In the genomic region with DNA sequence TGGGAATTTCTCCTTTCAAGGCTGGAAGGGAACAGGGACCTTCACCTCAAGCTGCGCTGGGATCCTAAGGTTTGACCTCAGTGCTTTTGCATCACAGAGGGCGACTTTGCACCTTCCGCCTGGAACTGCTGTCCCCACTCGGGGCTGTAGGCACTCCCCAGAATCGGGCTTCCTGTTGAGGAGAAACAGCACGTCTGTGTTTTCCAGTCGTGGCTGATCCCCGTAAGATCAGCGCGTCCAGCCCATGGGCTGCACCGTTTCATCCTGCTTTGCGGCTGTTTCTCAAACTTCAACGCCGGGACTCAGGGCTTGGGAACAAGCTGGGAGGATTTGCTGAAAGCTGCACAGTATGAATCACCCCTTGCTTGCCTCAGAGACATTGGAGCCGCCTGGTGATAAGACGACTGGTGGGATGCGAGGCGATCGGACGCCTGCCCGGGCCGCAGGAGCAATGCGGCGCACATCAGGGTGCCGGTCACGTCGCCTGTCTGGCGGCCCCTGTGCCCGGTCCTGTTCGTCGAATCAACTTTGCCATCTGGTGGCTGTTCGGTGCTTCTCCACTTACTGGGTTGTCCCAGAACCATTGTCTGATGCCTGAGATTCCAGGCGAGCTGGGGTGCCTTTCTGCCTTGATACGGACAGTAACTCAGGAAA, we compare ENCODE assay signal across 8 cellular contexts. TPM values are rescaled to one million over a fixed set of nuclear protein-coding genes. Genes with fewer than 3 reads are reported as not detected.
A peak's percentile ranks its signal among the peaks of the same experiment; 100 is the strongest.
DNase-seq lines count a peak whose midpoint lies in the region; ATAC-seq, FAIRE-seq and TF ChIP-seq lines count a peak whose summit lies in the region.

No MANE protein-coding gene starts in this region.

- FAIRE-seq in endothelial cell of umbilical vein (lab: Jason Lieb, UNC) (peak; percentile 46), GM19239 (lab: Jason Lieb, UNC) (no peak)

- H3K27me3 ChIP-seq in endothelial cell of umbilical vein (ENCODE audit: control insufficient read depth in 2 of 2, insufficient read depth in 2 of 2, low read length in 2 of 2): no peaks in the 10 kb centered on the region

- no peaks in the 10 kb centered on the region for H3K9me3 Mint-ChIP-seq in natural killer cell
- H3K9me3 Mint-ChIP-seq in natural killer cell treated with Interleukin-12 subunit alpha and Interleukin-12 subunit beta and Interleukin-15 and Interleukin-18, amount 100 ng/mL, for 72 hours: no peaks in the 10 kb centered on the region
- peaks cover 3% of the 10 kb centered on the region for H3K9me3 Mint-ChIP-seq in mesothelial cell of epicardium
- H3K9me3 Mint-ChIP-seq in effector memory CD8-positive, alpha-beta T cell: no peaks in the 10 kb centered on the region

- no peaks in the 10 kb centered on the region for H3K9me1 ChIP-seq in endothelial cell of umbilical vein (replicated peaks; ENCODE audit: control insufficient read depth, extremely low read depth, insufficient read depth, low read length)

- dilution Hi-C loops in endothelial cell of umbilical vein (cut with MboI; ENCODE audit: extremely low pct_ligation_motif_present, low sequenced_read_pairs): no loop called here

- no peak overlapping the region for H3K27ac ChIP-seq in endothelial cell of umbilical vein (ENCODE audit: insufficient read depth, low read depth, low read length)

- CTCF ChIA-PET in endothelial cell of umbilical vein (lab: Charles Lee): interaction anchor here (0.7 to 1.3 kb wide), 6 partner anchors 15 to 647 kb away, joined by 3 to 5 read pairs (median 3); no protein-coding TSS in a partner anchor

- DNase-seq in natural killer cell (peak; percentile 8), endothelial cell of umbilical vein (ENCODE audit: low read depth, low spot score) (peak; percentile 25), mesothelial cell of epicardium (ENCODE audit: low spot score in 2 of 2, unreplicated experiment in 2 of 2) (no peak), DMS79 (lab: John Stamatoyannopoulos, UW) (no peak), GM19239 (ENCODE audit: insufficient read length, low spot score) (no peak), OCI-M2 (lab: John Stamatoyannopoulos, UW; ENCODE audit: unreplicated experiment) (no peak)
- DNase-seq in natural killer cell treated with Interleukin-12 subunit alpha and Interleukin-12 subunit beta and Interleukin-15 and Interleukin-18, amount 100 ng/mL, for 72 hours (ENCODE audit: low spot score): no peak
- no peak for DNase-seq in effector memory CD8-positive, alpha-beta T cell

- no peak overlapping the region for H3K4me2 ChIP-seq in endothelial cell of umbilical vein (ENCODE audit: insufficient read depth, low read length)

- H3K36me3 Mint-ChIP-seq in natural killer cell (no peaks in the 10 kb centered on the region), mesothelial cell of epicardium (no peaks in the 10 kb centered on the region)
- no peaks in the 10 kb centered on the region for H3K36me3 Mint-ChIP-seq in natural killer cell treated with Interleukin-12 subunit alpha and Interleukin-12 subunit beta and Interleukin-15 and Interleukin-18, amount 100 ng/mL, for 72 hours
- no peaks in the 10 kb centered on the region for H3K36me3 Mint-ChIP-seq in effector memory CD8-positive, alpha-beta T cell (ENCODE audit: insufficient read depth)

- H2AFZ ChIP-seq in endothelial cell of umbilical vein (ENCODE audit: low read depth, low read length): peak overlapping the region; percentile 12

- H3K36me3 ChIP-seq in endothelial cell of umbilical vein (ENCODE audit: control insufficient read depth in 2 of 2, extremely low read depth in 1 of 2, insufficient read depth in 2 of 2, low read length in 2 of 2): no peaks in the 10 kb centered on the region

- no peak overlapping the region for H3K27ac Mint-ChIP-seq in natural killer cell
- no peak overlapping the region for H3K27ac Mint-ChIP-seq in natural killer cell treated with Interleukin-12 subunit alpha and Interleukin-12 subunit beta and Interleukin-15 and Interleukin-18, amount 100 ng/mL, for 72 hours
- no peak overlapping the region for H3K27ac Mint-ChIP-seq in mesothelial cell of epicardium
- H3K27ac Mint-ChIP-seq in effector memory CD8-positive, alpha-beta T cell: no peak overlapping the region

- no peak overlapping the region for H3K4me3 ChIP-seq in endothelial cell of umbilical vein (replicated peaks in 1 of 3; ENCODE audit: insufficient read depth in 1 of 3, low read depth in 1 of 3, low read length in 3 of 3)

- ATAC-seq in natural killer cell: no peak
- no peak for ATAC-seq in natural killer cell treated with Interleukin-12 subunit alpha and Interleukin-12 subunit beta and Interleukin-15 and Interleukin-18, amount 100 ng/mL, for 72 hours
- ATAC-seq in effector memory CD8-positive, alpha-beta T cell (replicated peaks): no peak

- H3K4me1 Mint-ChIP-seq in natural killer cell: no peaks in the 10 kb centered on the region
- no peaks in the 10 kb centered on the region for H3K4me1 Mint-ChIP-seq in natural killer cell treated with Interleukin-12 subunit alpha and Interleukin-12 subunit beta and Interleukin-15 and Interleukin-18, amount 100 ng/mL, for 72 hours (ENCODE audit: low read depth in 2 of 2)
- peaks cover 35% of the 10 kb centered on the region for H3K4me1 Mint-ChIP-seq in mesothelial cell of epicardium
- peaks cover 0 to 4% of the 10 kb centered on the region in 2 donors for H3K4me1 Mint-ChIP-seq in effector memory CD8-positive, alpha-beta T cell (ENCODE audit: low read depth in 2 of 2)

- H4K20me1 ChIP-seq in endothelial cell of umbilical vein (replicated peaks; ENCODE audit: control insufficient read depth, extremely low read depth, insufficient read depth, low read length): no peaks in the 10 kb centered on the region

- H3K4me3 Mint-ChIP-seq in natural killer cell: no peak overlapping the region
- H3K4me3 Mint-ChIP-seq in natural killer cell treated with Interleukin-12 subunit alpha and Interleukin-12 subunit beta and Interleukin-15 and Interleukin-18, amount 100 ng/mL, for 72 hours: no peak overlapping the region
- no peak overlapping the region for H3K4me3 Mint-ChIP-seq in mesothelial cell of epicardium
- no peak overlapping the region for H3K4me3 Mint-ChIP-seq in effector memory CD8-positive, alpha-beta T cell

- no TSS peak for BruUV-seq in endothelial cell of umbilical vein (replicated peaks; lab: Mats Ljungman, UMichigan)

- intact Hi-C loops in natural killer cell (cut with micrococcal nuclease) (no loop called here), endothelial cell of umbilical vein (cut with micrococcal nuclease) (loop anchor here (1.0 to 5.0 kb wide), 4 partner anchors 80 to 647 kb away; no protein-coding TSS in a partner anchor)

- TF ChIP-seq CTCF in natural killer cell (IDR thresholded peaks at IDR 0.05) (no peak), endothelial cell of umbilical vein (IDR thresholded peaks at IDR 0.05; ENCODE audit: extremely low read depth in 1 of 2, insufficient read depth in 1 of 2, low read depth in 1 of 2, low read length in 2 of 2) (peak; percentile 16 to 42), mesothelial cell of epicardium (IDR thresholded peaks at IDR 0.05; ENCODE audit: unreplicated experiment) (peak; percentile 38)

- POLR2A ChIA-PET in endothelial cell of umbilical vein (lab: Charles Lee): interaction anchor here (0.7 kb wide), 1 partner anchor 733 kb away, joined by 3 read pairs; no protein-coding TSS in a partner anchor

- no peaks in the 10 kb centered on the region for H3K79me2 ChIP-seq in endothelial cell of umbilical vein (ENCODE audit: control insufficient read depth, insufficient read depth, low read length)

- H3K9me3 ChIP-seq in endothelial cell of umbilical vein (replicated peaks; ENCODE audit: control insufficient read depth, insufficient read depth, low read length): no peaks in the 10 kb centered on the region

- no peaks in the 10 kb centered on the region for H3K4me1 ChIP-seq in endothelial cell of umbilical vein (ENCODE audit: control insufficient read depth, extremely low read depth, insufficient read depth, low read length)

- H3K27me3 Mint-ChIP-seq in natural killer cell (ENCODE audit: low read depth in 2 of 2) (peaks cover 14 to 16% of the 10 kb centered on the region in 2 donors), mesothelial cell of epicardium (ENCODE audit: low read depth) (peaks cover 22% of the 10 kb centered on the region)
- H3K27me3 Mint-ChIP-seq in natural killer cell treated with Interleukin-12 subunit alpha and Interleukin-12 subunit beta and Interleukin-15 and Interleukin-18, amount 100 ng/mL, for 72 hours: peaks cover 0 to 21% of the 10 kb centered on the region in 2 donors
- peaks cover 12 to 48% of the 10 kb centered on the region in 2 donors for H3K27me3 Mint-ChIP-seq in effector memory CD8-positive, alpha-beta T cell

- no peak for TF ChIP-seq POLR2A in endothelial cell of umbilical vein (IDR thresholded peaks at IDR 0.05; ENCODE audit: low read depth, low read length)

- no peak overlapping the region for H3K9ac ChIP-seq in endothelial cell of umbilical vein (replicated peaks; ENCODE audit: extremely low read depth, insufficient read depth, low read length)

TF ChIP-seq in endothelial cell of umbilical vein, 7 proteins besides CTCF, POLR2A, EP300 and RAD21:
- TF ChIP-seq MYC (IDR thresholded peaks at IDR 0.05; ENCODE audit: low read depth, low read length) (no peak), GATA2 (IDR thresholded peaks at IDR 0.05; ENCODE audit: insufficient read depth, insufficient read length, low read depth, low read length) (no peak), EZH2 (IDR thresholded peaks at IDR 0.05; ENCODE audit: borderline replicate concordance, low read depth, low read length, severe bottlenecking) (no peak), FOS (IDR thresholded peaks at IDR 0.05; ENCODE audit: borderline replicate concordance, insufficient read depth, low read length) (no peak), POLR2AphosphoS5 (IDR thresholded peaks at IDR 0.05; ENCODE audit: insufficient read depth, low read depth, low read length) (no peak), MAX (IDR thresholded peaks at IDR 0.05; ENCODE audit: insufficient read depth, insufficient read length) (no peak), JUN (IDR thresholded peaks at IDR 0.05; ENCODE audit: borderline replicate concordance, insufficient read depth, insufficient read length, low read depth) (no peak)

RNA-seq across cellular contexts. Expression of gene FRMD1, which starts 53.6 kb away (rescaled TPM):
- total RNA-seq in natural killer cell (not detected), endothelial cell of umbilical vein (not detected in 2 replicates), mesothelial cell of epicardium (not detected in 3 replicates)
- total RNA-seq in natural killer cell treated with Interleukin-12 subunit alpha and Interleukin-12 subunit beta and Interleukin-15 and Interleukin-18, amount 100 ng/mL, for 72 hours: not detected
- polyA plus RNA-seq in endothelial cell of umbilical vein: not detected in 2 replicates
- polyA plus RNA-seq in endothelial cell of umbilical vein (2011; cell fraction: cytosol; rRNA removed): not detected in 2 replicates
- not detected in 2 replicates for polyA plus RNA-seq in endothelial cell of umbilical vein (2011; cell fraction: nucleus; rRNA removed)
- not detected in 2 replicates for polyA plus RNA-seq in endothelial cell of umbilical vein (2012)
- polyA minus RNA-seq in endothelial cell of umbilical vein: not detected in 2 replicates
- polyA minus RNA-seq in endothelial cell of umbilical vein (2011; cell fraction: cytosol; rRNA and poly(A)+ RNA removed): not detected
- not detected in 2 replicates for polyA minus RNA-seq in endothelial cell of umbilical vein (2011; cell fraction: nucleus; rRNA and poly(A)+ RNA removed)

Comparison
In these comparisons a context has a peak if more than half of its experiments do, and no peak if none do; other contexts are left out.
1. DNase-seq: peak in natural killer cell (single experiment) and endothelial cell of umbilical vein (single experiment); none in natural killer cell treated with Interleukin-12 subunit alpha and Interleukin-12 subunit beta and Interleukin-15 and Interleukin-18, amount 100 ng/mL, for 72 hours (single experiment), mesothelial cell of epicardium (0 of 2), effector memory CD8-positive, alpha-beta T cell (0 of 3), DMS79 (single experiment), GM19239 (single experiment) and OCI-M2 (single experiment).